Comparison of ENCODE assay signal across 18 cellular contexts in the genomic region with DNA sequence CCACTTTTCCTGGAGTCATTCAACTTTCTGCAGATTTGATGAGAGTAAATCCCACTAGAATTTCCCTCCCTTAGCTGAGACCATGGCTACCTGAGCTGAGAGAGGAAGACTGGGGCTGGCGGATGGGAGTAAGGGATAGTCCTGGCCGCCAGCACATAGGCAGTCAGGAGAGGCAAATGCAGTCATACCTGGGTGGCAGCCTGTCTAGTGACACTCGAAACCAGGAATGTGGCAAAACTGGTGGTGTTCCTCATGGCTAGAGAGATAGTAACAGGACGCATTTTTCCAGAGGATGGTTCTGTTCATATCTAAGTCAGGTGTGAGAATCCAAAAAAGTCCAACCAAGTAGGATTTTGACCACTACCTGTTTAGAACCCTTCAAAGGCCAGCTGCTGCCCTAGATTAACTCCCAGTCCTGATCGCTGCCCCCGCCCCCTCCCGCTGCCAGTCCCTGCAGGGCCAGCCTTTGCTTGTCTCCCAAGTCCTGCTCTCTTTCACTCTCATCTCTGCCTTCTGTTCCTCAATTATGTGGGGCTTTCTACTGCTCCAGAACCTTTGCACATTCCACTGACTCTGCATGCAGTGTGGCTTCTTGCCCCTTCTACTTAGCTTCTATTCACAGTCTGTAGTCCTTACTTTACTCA. TPM values are rescaled to one million over a fixed set of nuclear protein-coding genes. Genes with fewer than 3 reads are reported as not detected.
"Had no signal": no experiment of that assay in that cellular context is flagged by ENCODE, and none has a peak within 500 bp of the region (broad histone marks: within the 10 kb centered on the region; RNA-seq: fewer than 3 reads in every experiment).

No MANE protein-coding gene starts in this region.

- H3K27ac Mint-ChIP-seq: activated CD4-positive, alpha-beta T cell treated with anti-CD3 and anti-CD28 coated beads, Interleukin-2, amount 10 ng/mL, durations not matched to agents 7 days and 5 days; activated naive CD4-positive, alpha-beta T cell treated with anti-CD3 and anti-CD28 coated beads, Interleukin-2, amount 50 U/mL, for 72 hours; activated T-cell treated with anti-CD3 and anti-CD28 coated beads, Interleukin-2, amount 50 U/mL, for 72 hours; stimulated activated naive CD8-positive, alpha-beta T cell treated with anti-CD3 and anti-CD28 coated beads, Interleukin-15, Interleukin-2, amounts not matched to agents 100 ng/mL and 50 ng/mL, for 24 hours had no signal

- H3K4me3 ChIP-seq: esophagus muscularis mucosa, hepatocyte, right lobe of liver, smooth muscle cell, suprapubic skin had no signal

- ATAC-seq: activated naive CD4-positive, alpha-beta T cell treated with anti-CD3 and anti-CD28 coated beads, Interleukin-2, amount 50 U/mL, for 72 hours; activated T-cell treated with anti-CD3 and anti-CD28 coated beads, Interleukin-2, amount 50 U/mL, for 72 hours; right lobe of liver had no signal

- H3K9me3 ChIP-seq: esophagus muscularis mucosa, right lobe of liver, suprapubic skin had no signal

- H3K27me3 ChIP-seq: esophagus muscularis mucosa, right lobe of liver, suprapubic skin had no signal

- H3K27ac ChIP-seq: esophagus muscularis mucosa, hepatocyte, right lobe of liver, suprapubic skin had no signal

- DNase-seq: activated CD4-positive, alpha-beta T cell treated with anti-CD3 and anti-CD28 coated beads, Interleukin-2, amount 10 ng/mL, durations not matched to agents 7 days and 5 days; activated CD8-positive, alpha-beta memory T cell treated with anti-CD3 and anti-CD28 coated beads, Interleukin-2, amount 50 U/mL, for 48 hours; activated gamma-delta T cell; activated T-cell treated with anti-CD3 and anti-CD28 coated beads, Interleukin-2, amount 50 U/mL, for 72 hours; kidney; midbrain; right lobe of liver; stimulated activated CD4-positive, alpha-beta T cell treated with anti-CD3 and anti-CD28 coated beads, Interleukin-4, amount 100 ng/mL, for 4 hours; stimulated activated CD8-positive, alpha-beta memory T cell treated with anti-CD3 and anti-CD28 coated beads, Interleukin-4, amount 100 ng/mL, for 48 hours; T-helper 2 cell had no signal

- H3K4me3 Mint-ChIP-seq: activated CD4-positive, alpha-beta T cell treated with anti-CD3 and anti-CD28 coated beads, Interleukin-2, amount 10 ng/mL, durations not matched to agents 7 days and 5 days; activated T-cell treated with anti-CD3 and anti-CD28 coated beads, Interleukin-2, amount 50 U/mL, for 72 hours; neural crest cell; stimulated activated naive CD8-positive, alpha-beta T cell treated with anti-CD3 and anti-CD28 coated beads, Interleukin-15, Interleukin-2, amounts not matched to agents 100 ng/mL and 50 ng/mL, for 24 hours had no signal

- H3K4me1 Mint-ChIP-seq: activated CD4-positive, alpha-beta T cell treated with anti-CD3 and anti-CD28 coated beads, Interleukin-2, amount 10 ng/mL, durations not matched to agents 7 days and 5 days had no signal

- H3K4me1 ChIP-seq: esophagus muscularis mucosa, right lobe of liver had no signal

- H3K36me3 ChIP-seq: esophagus muscularis mucosa, right lobe of liver, suprapubic skin had no signal

- H3K9me3 Mint-ChIP-seq: activated CD4-positive, alpha-beta T cell treated with anti-CD3 and anti-CD28 coated beads, Interleukin-2, amount 10 ng/mL, durations not matched to agents 7 days and 5 days; activated naive CD4-positive, alpha-beta T cell treated with anti-CD3 and anti-CD28 coated beads, Interleukin-2, amount 50 U/mL, for 72 hours; activated T-cell treated with anti-CD3 and anti-CD28 coated beads, Interleukin-2, amount 50 U/mL, for 72 hours; neural crest cell; stimulated activated naive CD8-positive, alpha-beta T cell treated with anti-CD3 and anti-CD28 coated beads, Interleukin-15, Interleukin-2, amounts not matched to agents 100 ng/mL and 50 ng/mL, for 24 hours had no signal

RNA-seq across cellular contexts. Expression of gene SCG2, which starts 17.4 kb away (rescaled TPM):
- total RNA-seq: activated naive CD4-positive, alpha-beta T cell treated with anti-CD3 and anti-CD28 coated beads, Interleukin-2, amount 50 U/mL, for 72 hours; activated T-cell treated with anti-CD3 and anti-CD28 coated beads, Interleukin-2, amount 50 U/mL, for 72 hours; pulmonary artery endothelial cell; right lobe of liver; suprapubic skin had no signal
